ENCODE assay signal across 26 cellular contexts in the genomic region with DNA sequence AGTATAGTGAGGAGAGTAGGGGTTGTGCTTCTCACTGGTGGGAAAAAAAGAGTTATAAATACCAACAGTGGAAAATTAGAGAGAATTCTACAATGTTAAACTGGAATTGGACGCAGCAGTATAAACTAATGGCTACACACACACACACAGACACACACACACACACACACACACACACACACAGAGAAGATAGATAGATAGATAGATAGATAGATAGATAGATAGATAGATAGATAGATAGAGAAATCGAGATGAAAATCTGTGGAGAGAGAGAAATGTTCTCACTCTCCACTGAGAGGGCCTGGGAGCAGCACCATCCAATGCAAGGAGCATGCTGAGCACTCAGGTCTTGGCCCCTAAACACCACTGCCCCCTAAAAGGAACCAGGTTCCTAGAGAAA.
"Had no signal": no experiment of that assay in that cellular context is flagged by ENCODE, and none has a peak within 500 bp of the region (broad histone marks: within the 10 kb centered on the region; RNA-seq: fewer than 3 reads in every experiment).

No MANE protein-coding gene starts in this region.

- H3K27ac ChIP-seq: neural progenitor cell, pancreas, psoas muscle, right lobe of liver, sigmoid colon, suprapubic skin, testis, tibial artery, transverse colon, upper lobe of right lung, uterus had no signal

- FAIRE-seq: pancreas, small intestine had no signal

- DNase-seq: naive thymus-derived CD4-positive, alpha-beta T cell; natural killer cell; occipital lobe; pancreas; psoas muscle; right cardiac atrium; right lobe of liver; sigmoid colon; small intestine; stimulated activated CD4-positive, alpha-beta T cell treated with anti-CD3 and anti-CD28 coated beads, Interleukin-15, amount 100 ng/mL, for 24 hours; stimulated activated CD4-positive, alpha-beta T cell treated with anti-CD3 and anti-CD28 coated beads, Interleukin-2, amount 100 ng/mL, for 24 hours; stimulated activated CD4-positive, alpha-beta T cell treated with anti-CD3 and anti-CD28 coated beads, Interleukin-2, amount 100 ng/mL, for 48 hours; stimulated activated CD4-positive, alpha-beta T cell treated with anti-CD3 and anti-CD28 coated beads, Interleukin-4, amount 100 ng/mL, for 4 hours; stimulated activated CD8-positive, alpha-beta memory T cell treated with anti-CD3 and anti-CD28 coated beads, Interleukin-4, amount 100 ng/mL, for 48 hours; stimulated activated naive CD4-positive, alpha-beta T cell; stimulated activated naive CD8-positive, alpha-beta T cell treated with anti-CD3 and anti-CD28 coated beads, Interleukin-15, amount 100 ng/mL, for 72 hours; stimulated activated naive CD8-positive, alpha-beta T cell treated with anti-CD3 and anti-CD28 coated beads, Interleukin-15, Interleukin-2, amounts not matched to agents 100 U/mL and 50 U/mL, for 24 hours; substantia nigra; testis; tibial artery; transverse colon; upper lobe of right lung; uterus had no signal

- H3K27me3 ChIP-seq: testis had no signal

- H3K4me3 ChIP-seq: neural progenitor cell, pancreas, psoas muscle, right lobe of liver, sigmoid colon, suprapubic skin, testis, tibial artery, transverse colon, upper lobe of right lung, uterus had no signal

- H2AFZ ChIP-seq: neural progenitor cell had no signal

- H3K9me3 ChIP-seq: pancreas, psoas muscle, right lobe of liver, sigmoid colon, suprapubic skin, testis, tibial artery, transverse colon, upper lobe of right lung, uterus had no signal

- H3K9ac ChIP-seq: neural progenitor cell had no signal

- H3K36me3 ChIP-seq: neural progenitor cell, pancreas, right lobe of liver, sigmoid colon, suprapubic skin, tibial artery, transverse colon, upper lobe of right lung, uterus had no signal

- H3K4me2 ChIP-seq: neural progenitor cell had no signal

- ATAC-seq: naive thymus-derived CD4-positive, alpha-beta T cell; natural killer cell; pancreas; psoas muscle; right cardiac atrium; right lobe of liver; stimulated activated memory B cell treated with anti-CD40 and anti-IgM and Interleukin-4, amounts not matched to agents 10 μg/mL and 1 μg/mL and 100 μg/mL, for 72 hours; stimulated activated naive CD8-positive, alpha-beta T cell treated with anti-CD3 and anti-CD28 coated beads, Interleukin-15, amount 100 ng/mL, for 72 hours; stimulated activated naive CD8-positive, alpha-beta T cell treated with anti-CD3 and anti-CD28 coated beads, Interleukin-15, Interleukin-2, amounts not matched to agents 100 U/mL and 50 U/mL, for 24 hours; upper lobe of right lung had no signal
